In genomic region chr18:57839942-57840381, GRCh38 we compare ENCODE assay signal across 16 cellular contexts. TPM values are rescaled to one million over a fixed set of nuclear protein-coding genes. Genes with fewer than 3 reads are reported as not detected.
DNase-seq lines count a peak whose midpoint lies in the region; ATAC-seq and TF ChIP-seq lines count a peak whose summit lies in the region.
"Had no signal": no experiment of that assay in that cellular context is flagged by ENCODE, and none has a peak within 500 bp of the region (broad histone marks: within the 10 kb centered on the region; RNA-seq: fewer than 3 reads in every experiment).

No MANE protein-coding gene starts in this region.

- POLR2A ChIA-PET in GM10248 (lab: Yijun Ruan, JAX), result no interaction called here

- H3K4me3 ChIP-seq in SJCRH30, result no peak overlapping the region; the same call in 1 of the 2 replicates
- H3K4me3 ChIP-seq: lung, transverse colon had no signal

- no peak for TF ChIP-seq CTCF in GM10248 (IDR thresholded peaks at IDR 0.05; ENCODE audit: control extremely low read depth, extremely low read depth, low read depth, missing control alignments)

- H3K36me3 Mint-ChIP-seq in stimulated activated naive B cell treated with anti-CD40 and anti-IgM and Interleukin-4, amounts not matched to agents 10 μg/mL and 1 μg/mL and 100 μg/mL, for 72 hours, result peaks cover 0 to 7% of the 10 kb centered on the region in 2 donors

- H3K9me3 Mint-ChIP-seq in stimulated activated naive B cell treated with anti-CD40 and anti-IgM and Interleukin-4, amounts not matched to agents 10 μg/mL and 1 μg/mL and 100 μg/mL, for 72 hours, result no peaks in the 10 kb centered on the region

- no peaks in the 10 kb centered on the region for H3K36me3 ChIP-seq in SJCRH30
- H3K36me3 ChIP-seq: transverse colon had no signal

- CTCF ChIA-PET in GM10248 (lab: Yijun Ruan, JAX), result no interaction called here

- peak overlapping the region; percentile 83 for H3K27ac ChIP-seq in SJCRH30
- H3K27ac ChIP-seq: 22Rv1, transverse colon had no signal

- peaks cover 7 to 11% of the 10 kb centered on the region in 2 donors for H3K27me3 Mint-ChIP-seq in stimulated activated naive B cell treated with anti-CD40 and anti-IgM and Interleukin-4, amounts not matched to agents 10 μg/mL and 1 μg/mL and 100 μg/mL, for 72 hours

- DNase-seq in NCI-H82 (lab: John Stamatoyannopoulos, UW), result peak; percentile 7
- DNase-seq in NCI-H82 treated with DMSO at 0.1 percent for 48 hours (lab: John Stamatoyannopoulos, UW; ENCODE audit: unreplicated experiment), result no peak
- DNase-seq in SJCRH30, result peak; percentile 39 to 46
- DNase-seq in fibroblast of gingiva (ENCODE audit: low read depth), result peak; percentile 30
- no peak for DNase-seq in stimulated activated naive B cell treated with anti-CD40 and anti-IgM and Interleukin-4, amounts not matched to agents 10 μg/mL and 1 μg/mL and 100 μg/mL, for 72 hours
- no peak for DNase-seq in stimulated activated naive CD4-positive, alpha-beta T cell treated with Interleukin-2 at 50 U/mL for 16 hours (lab: John Stamatoyannopoulos, UW)
- no peak for DNase-seq in GM10248 (ENCODE audit: extremely low spot score)
- DNase-seq: activated CD4-positive, alpha-beta T cell treated with anti-CD3 and anti-CD28 coated beads, Interleukin-2, amount 50 U/mL, for 4 hours; activated gamma-delta T cell treated with Interleukin-2 at 50 U/mL for 16 hours; hypothalamus; NCI-H2029 treated with DMSO at 0.1 percent for 48 hours; T-helper 2 cell; transverse colon had no signal

- H3K27me3 ChIP-seq in SJCRH30, result no peaks in the 10 kb centered on the region
- H3K27me3 ChIP-seq: transverse colon had no signal

- no peaks in the 10 kb centered on the region for H3K9me3 ChIP-seq in SJCRH30 (replicated peaks)
- H3K9me3 ChIP-seq: transverse colon had no signal

- H3K4me3 Mint-ChIP-seq in stimulated activated naive B cell treated with anti-CD40 and anti-IgM and Interleukin-4, amounts not matched to agents 10 μg/mL and 1 μg/mL and 100 μg/mL, for 72 hours, result no peak overlapping the region

- peaks cover 32 to 59% of the 10 kb centered on the region in 2 donors for H3K4me1 Mint-ChIP-seq in stimulated activated naive B cell treated with anti-CD40 and anti-IgM and Interleukin-4, amounts not matched to agents 10 μg/mL and 1 μg/mL and 100 μg/mL, for 72 hours

- H3K4me1 ChIP-seq in SJCRH30, result peaks cover 12% of the 10 kb centered on the region

- ATAC-seq in stimulated activated naive B cell treated with anti-CD40 and anti-IgM and Interleukin-4, amounts not matched to agents 10 μg/mL and 1 μg/mL and 100 μg/mL, for 72 hours (replicated peaks), result no peak
- ATAC-seq in GM18519 (IDR thresholded peaks at IDR 0.05; ENCODE audit: low FRiP score, unreplicated experiment), result no peak

- H3K27ac Mint-ChIP-seq in stimulated activated naive B cell treated with anti-CD40 and anti-IgM and Interleukin-4, amounts not matched to agents 10 μg/mL and 1 μg/mL and 100 μg/mL, for 72 hours, result peak overlapping the region; percentile 62

RNA-seq across cellular contexts. Expression of gene ATP8B1, which starts 36.8 kb away (rescaled TPM):
- total RNA-seq in SJCRH30 (2014; rRNA removed; shearing (Covaris generic)), result not detected in 2 replicates

Comparison
In these comparisons a context has a peak if more than half of its experiments do, and no peak if none do; other contexts are left out.
1. DNase-seq: peak in NCI-H82 (single experiment), SJCRH30 (2 of 2) and fibroblast of gingiva (single experiment); none in NCI-H82 treated with DMSO at 0.1 percent for 48 hours (single experiment), stimulated activated naive B cell treated with anti-CD40 and anti-IgM and Interleukin-4, amounts not matched to agents 10 μg/mL and 1 μg/mL and 100 μg/mL, for 72 hours (single experiment), stimulated activated naive CD4-positive, alpha-beta T cell treated with Interleukin-2 at 50 U/mL for 16 hours (single experiment) and GM10248 (single experiment).